ENCODE assay signal across 21 cellular contexts in the genomic region with DNA sequence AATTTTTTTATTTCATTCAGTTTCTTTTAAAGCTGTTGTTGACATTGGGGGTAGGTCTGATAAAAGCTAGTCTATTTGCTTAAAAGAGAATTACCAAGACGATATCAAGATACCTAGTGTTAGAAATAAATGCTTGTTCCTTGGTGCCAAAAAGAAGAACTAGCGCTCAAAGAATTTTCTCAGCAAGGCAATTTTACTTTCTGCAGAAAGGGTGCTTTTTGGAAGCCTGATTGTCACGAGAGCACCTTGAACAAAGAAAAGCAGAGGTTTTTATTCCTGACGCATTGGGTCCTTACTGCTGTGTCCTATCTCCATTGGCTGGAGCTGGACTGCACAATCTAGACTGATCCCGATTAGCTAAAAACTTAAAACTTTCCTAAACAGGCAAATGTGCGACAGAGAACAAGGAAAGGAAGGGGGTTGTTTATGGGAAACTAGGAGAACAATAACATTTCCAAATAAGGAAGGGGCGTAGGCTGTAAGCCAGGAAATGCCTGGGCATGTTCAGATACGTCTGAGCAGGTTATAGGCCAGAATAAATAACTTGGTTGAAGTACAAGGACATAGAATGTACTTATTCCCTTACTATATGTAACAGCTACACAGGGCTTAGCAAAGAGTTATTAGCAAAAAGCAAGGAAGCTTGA. TPM values are rescaled to one million over a fixed set of nuclear protein-coding genes. Genes with fewer than 3 reads are reported as not detected.
DNase-seq lines count a peak whose midpoint lies in the region; ATAC-seq, FAIRE-seq and TF ChIP-seq lines count a peak whose summit lies in the region.
"Had no signal": no experiment of that assay in that cellular context is flagged by ENCODE, and none has a peak within 500 bp of the region (broad histone marks: within the 10 kb centered on the region; RNA-seq: fewer than 3 reads in every experiment).

No MANE protein-coding gene starts in this region.

- no peak overlapping the region for H3K4ac ChIP-seq in neuronal stem cell (ENCODE audit: low read length)

- H3K27ac ChIP-seq in HepG2 (ENCODE audit: extremely low read length, insufficient read depth, low read length) (no peak overlapping the region), right lobe of liver (no peak overlapping the region), K562 (ENCODE audit: extremely low read depth, low read depth, low read length) (no peak overlapping the region), hepatocyte (peak overlapping the region; percentile 33), neuronal stem cell (replicated peaks; ENCODE audit: low read length) (no peak overlapping the region)
- H3K27ac ChIP-seq: C4-2B had no signal

- no peaks in the 10 kb centered on the region for H3K9me2 ChIP-seq in hepatocyte (replicated peaks; ENCODE audit: insufficient read depth)

- TF ChIP-seq RAD21 in HepG2 (CRISPR knock-in tag; IDR thresholded peaks at IDR 0.05), result no peak
- TF ChIP-seq RAD21 in K562 (CRISPR knock-in tag; conservative IDR thresholded peaks at IDR 0.05 in 1 of 2, IDR thresholded peaks at IDR 0.05 in 1 of 2), result no peak

- H3K79me2 ChIP-seq in HepG2 (ENCODE audit: insufficient read depth, low read length), result no peaks in the 10 kb centered on the region
- no peaks in the 10 kb centered on the region for H3K79me2 ChIP-seq in K562 (ENCODE audit: control insufficient read depth, insufficient read depth, low read length)
- no peaks in the 10 kb centered on the region for H3K79me2 ChIP-seq in hepatocyte

- H3K4me1 ChIP-seq in HepG2 (ENCODE audit: insufficient read depth, low read length) (no peaks in the 10 kb centered on the region), right lobe of liver (no peaks in the 10 kb centered on the region), K562 (replicated peaks in 1 of 2; ENCODE audit: control insufficient read depth in 2 of 2, insufficient read depth in 2 of 2, low read length in 2 of 2) (no peaks in the 10 kb centered on the region), hepatocyte (ENCODE audit: insufficient read depth) (no peaks in the 10 kb centered on the region), neuronal stem cell (ENCODE audit: control insufficient read depth in 2 of 2, insufficient read depth in 1 of 2, low read depth in 1 of 2, low read length in 2 of 2) (no peaks in the 10 kb centered on the region)

- H2BK5ac ChIP-seq in neuronal stem cell (ENCODE audit: low read length), result no peak overlapping the region

- H3K36me3 ChIP-seq in HepG2 (replicated peaks in 1 of 2; ENCODE audit: control insufficient read depth in 1 of 2, insufficient read depth in 2 of 2, low read length in 2 of 2), result no peaks in the 10 kb centered on the region
- H3K36me3 ChIP-seq in right lobe of liver, result no peaks in the 10 kb centered on the region
- H3K36me3 ChIP-seq in K562 (ENCODE audit: control insufficient read depth, insufficient read depth, low read length), result no peaks in the 10 kb centered on the region
- H3K36me3 ChIP-seq in hepatocyte (replicated peaks; ENCODE audit: insufficient read depth, low read depth), result no peaks in the 10 kb centered on the region
- H3K36me3 ChIP-seq in neuronal stem cell (replicated peaks in 1 of 2; ENCODE audit: control insufficient read depth in 2 of 2, insufficient read depth in 2 of 2, low read length in 2 of 2), result no peaks in the 10 kb centered on the region

- no TSS peak for BruUV-seq in HepG2 (replicated peaks; lab: Mats Ljungman, UMichigan)
- no TSS peak for BruUV-seq in K562 (replicated peaks; lab: Mats Ljungman, UMichigan)

- H3K4me2 ChIP-seq in HepG2 (ENCODE audit: low read depth, low read length), result no peak overlapping the region
- H3K4me2 ChIP-seq in K562 (ENCODE audit: insufficient read depth, low read length), result no peak overlapping the region
- H3K4me2 ChIP-seq in hepatocyte, result no peak overlapping the region
- H3K4me2 ChIP-seq in neuronal stem cell (ENCODE audit: insufficient read depth, low read length, poor library complexity, severe bottlenecking), result no peak overlapping the region

- 36% methylated on average over 8 of the region's 8 CpGs for WGBS in HepG2 (ENCODE audit: low lambda C conversion rate)
- 71% methylated on average over 8 of the region's 8 CpGs for WGBS in right lobe of liver (ENCODE audit: insufficient coverage, low coverage, low lambda C conversion rate, missing lambda C conversion rate)
- WGBS in K562 (ENCODE audit: insufficient coverage, low coverage, missing lambda C conversion rate), result 1% methylated on average over 8 of the region's 8 CpGs
- WGBS in hepatocyte (ENCODE audit: low lambda C conversion rate, missing lambda C conversion rate), result 74% methylated on average over 8 of the region's 8 CpGs
- WGBS in neuronal stem cell (ENCODE audit: extremely low coverage in 2 of 2, insufficient read length in 2 of 2, insufficient replicate concordance in 1 of 2), 2 donors, result no CpG with 5 or more reads among the region's 8 CpGs

- no peak overlapping the region for H2BK15ac ChIP-seq in neuronal stem cell (ENCODE audit: low read length)

- CTCF ChIA-PET in HepG2 (lab: Yijun Ruan, JAX; ENCODE audit: low intra/inter-chr PET ratio, low total read pairs), result no interaction called here
- CTCF ChIA-PET in K562 (lab: Yijun Ruan, JAX; ENCODE audit: low intra/inter-chr PET ratio), result no interaction called here

- intact Hi-C loops in HepG2 (cut with micrococcal nuclease; ENCODE audit: unreplicated experiment), result no loop called here
- intact Hi-C loops in right lobe of liver (cut with DNase I), result no loop called here
- intact Hi-C loops in K562 (cut with micrococcal nuclease), result no loop called here

- H3K79me1 ChIP-seq in neuronal stem cell (ENCODE audit: low read depth, low read length), result no peaks in the 10 kb centered on the region

- no peak overlapping the region for H4K8ac ChIP-seq in neuronal stem cell (ENCODE audit: low read depth, low read length)

- H3K18ac ChIP-seq in neuronal stem cell (ENCODE audit: low read length), result no peak overlapping the region

- H3K9me3 ChIP-seq in HepG2 (ENCODE audit: low read length), result peaks cover 20% of the 10 kb centered on the region
- peaks cover 0 to 5% (median 2%) of the 10 kb centered on the region in 4 donors for H3K9me3 ChIP-seq in right lobe of liver
- 0 out of 2 replicates have a peak, but pooled peaks cover 5% of the 10 kb centered on the region for H3K9me3 ChIP-seq in K562 (replicated peaks; ENCODE audit: control insufficient read depth, insufficient read depth, low read depth, low read length)
- no peaks in the 10 kb centered on the region for H3K9me3 ChIP-seq in hepatocyte (ENCODE audit: low read depth)
- H3K9me3 ChIP-seq in neuronal stem cell (replicated peaks in 1 of 2; ENCODE audit: control insufficient read depth in 2 of 2, insufficient read depth in 1 of 2, low read depth in 1 of 2, low read length in 2 of 2), result peaks cover 5 to 6% of the 10 kb centered on the region in 2 donors

- H2BK120ac ChIP-seq in neuronal stem cell (ENCODE audit: low read depth, low read length), result no peak overlapping the region

- no peak for TF ChIP-seq EP300 in HepG2 (IDR thresholded peaks at IDR 0.05; ENCODE audit: low read depth in 2 of 2, low read length in 2 of 2)
- no peak for TF ChIP-seq EP300 in HepG2 (CRISPR knock-in tag; IDR thresholded peaks at IDR 0.05; ENCODE audit: borderline replicate concordance)
- TF ChIP-seq EP300 in K562 (IDR thresholded peaks at IDR 0.05; ENCODE audit: low read length), result no peak

- H3K4me3 ChIP-seq in HepG2 (replicated peaks in 1 of 3; ENCODE audit: insufficient read depth in 1 of 3, low read depth in 2 of 3, low read length in 3 of 3) (no peak overlapping the region), right lobe of liver (no peak overlapping the region), K562 (no peak overlapping the region), hepatocyte (no peak overlapping the region), neuronal stem cell (ENCODE audit: low read length in 2 of 2) (no peak overlapping the region)

- in situ Hi-C loops in HepG2 (cut with HindIII; ENCODE audit: extremely low pct_ligation_motif_present, low pct_unique_long_range_greater_than_20kb), result no loop called here
- in situ Hi-C loops in K562 (cut with MboI), result no loop called here

- DNase-seq in HepG2 (ENCODE audit: low spot score), result no peak
- DNase-seq in right lobe of liver, result no peak
- no peak for DNase-seq in K562 (ENCODE audit: extremely low read depth in 1 of 4, low spot score in 3 of 4)
- no peak for DNase-seq in hepatocyte (ENCODE audit: low spot score)
- no peak for DNase-seq in RKO (ENCODE audit: low spot score)
- no peak for DNase-seq in neuronal stem cell (ENCODE audit: low spot score)
- DNase-seq: DMS53, GDM1, Kasumi-1, MM.1S, NCI-H1048, NCI-H1417 treated with DMSO at 0.1 percent for 48 hours, NCI-H187, NCI-H524 treated with DMSO at 0.1 percent for 48 hours, NCI-H82 had no signal

- FAIRE-seq in HepG2 (lab: Jason Lieb, UNC), result no peak
- FAIRE-seq in K562 (lab: Jason Lieb, UNC), result no peak
- FAIRE-seq: A204.1 had no signal

- no peak for TF ChIP-seq CTCF in HepG2 (CRISPR knock-in tag; IDR thresholded peaks at IDR 0.05)
- no peak for TF ChIP-seq CTCF in right lobe of liver (IDR thresholded peaks at IDR 0.05)
- TF ChIP-seq CTCF in K562 (IDR thresholded peaks at IDR 0.05 in 2 of 3, conservative IDR thresholded peaks at IDR 0.05 in 1 of 3; ENCODE audit: insufficient read depth in 2 of 3, low read depth in 1 of 3, low read length in 3 of 3), result no peak
- TF ChIP-seq CTCF in hepatocyte (IDR thresholded peaks at IDR 0.05; ENCODE audit: poor library complexity), result no peak

- H3K27me3 ChIP-seq in HepG2 (ENCODE audit: control insufficient read depth in 1 of 2, insufficient read depth in 2 of 2, low read length in 2 of 2) (no peaks in the 10 kb centered on the region), right lobe of liver (no peaks in the 10 kb centered on the region), K562 (ENCODE audit: control insufficient read depth in 2 of 2, insufficient read depth in 2 of 2, low read length in 2 of 2) (no peaks in the 10 kb centered on the region), hepatocyte (no peaks in the 10 kb centered on the region), neuronal stem cell (ENCODE audit: control insufficient read depth in 3 of 3, insufficient read depth in 3 of 3, low read depth in 1 of 3, low read length in 3 of 3) (peaks cover 0 to 2% (median 0%) of the 10 kb centered on the region in 3 experiments)

- POLR2A ChIA-PET in HepG2 (lab: Yijun Ruan, JAX) (no interaction called here), K562 (lab: Yijun Ruan, JAX) (no interaction called here)

- TF ChIP-seq POLR2A in HepG2 (IDR thresholded peaks at IDR 0.05; ENCODE audit: insufficient read depth in 1 of 2, low read depth in 2 of 2, low read length in 2 of 2) (no peak), right lobe of liver (IDR thresholded peaks at IDR 0.05) (no peak), K562 (conservative IDR thresholded peaks at IDR 0.05) (no peak)

- ATAC-seq in HepG2, result no peak
- ATAC-seq in right lobe of liver, result no peak
- no peak for ATAC-seq in K562
- ATAC-seq in HG02759 (IDR thresholded peaks at IDR 0.05; ENCODE audit: unreplicated experiment), result no peak
- ATAC-seq: Panc1, SK-N-SH treated with all-trans-retinoic acid at 6 μM for 48 hours had no signal

- H2BK12ac ChIP-seq in neuronal stem cell (ENCODE audit: low read length), result no peak overlapping the region

- no peak overlapping the region for H3K23ac ChIP-seq in neuronal stem cell (ENCODE audit: low read depth, low read length, poor library complexity)

- no peak overlapping the region for H4K91ac ChIP-seq in neuronal stem cell (ENCODE audit: low read depth, low read length, poor library complexity)

- H3K9me1 ChIP-seq in K562 (ENCODE audit: control insufficient read depth, insufficient read depth, low read length), result no peaks in the 10 kb centered on the region

- H3K9ac ChIP-seq in HepG2 (ENCODE audit: insufficient read depth, low read depth, low read length) (no peak overlapping the region), K562 (ENCODE audit: insufficient read depth in 1 of 2, low read depth in 2 of 2, low read length in 2 of 2) (no peak overlapping the region), neuronal stem cell (ENCODE audit: low read depth, low read length, poor library complexity) (no peak overlapping the region)

- H2AFZ ChIP-seq in HepG2 (ENCODE audit: low read length) (no peak overlapping the region), K562 (ENCODE audit: low read depth, low read length) (no peak overlapping the region), hepatocyte (peak overlapping the region; percentile 13), neuronal stem cell (ENCODE audit: low read length) (no peak overlapping the region)

- H3K14ac ChIP-seq in neuronal stem cell (ENCODE audit: low read length), result no peak overlapping the region

- no peak overlapping the region for H2AK5ac ChIP-seq in neuronal stem cell (ENCODE audit: low read depth, low read length)

- H4K20me1 ChIP-seq in HepG2 (ENCODE audit: insufficient read depth, low read length), result no peaks in the 10 kb centered on the region
- no peaks in the 10 kb centered on the region for H4K20me1 ChIP-seq in K562 (replicated peaks; ENCODE audit: control insufficient read depth, insufficient read depth, low read length)
- H4K20me1 ChIP-seq in hepatocyte (ENCODE audit: insufficient read depth, poor library complexity, severe bottlenecking), result no peaks in the 10 kb centered on the region

RNA-seq across cellular contexts. Expression of gene STPG2, which starts 50.3 kb away (rescaled TPM):
- total RNA-seq in HepG2 (2016; rRNA removed; fragmentation: Illumina TruSeq; extraction: Trizol) (0.07 TPM in 1 of 2 replicates, not detected in the other), right lobe of liver (under 1 TPM in 4 of 6 experiments, not detected in 2; 0.25 to 0.46 (median 0.40) TPM), K562 (2014; rRNA removed) (not detected in 2 replicates), K562 (2014; rRNA removed; fragmentation: Illumina TruSeq; extraction: Trizol) (not detected in 2 replicates), K562 (2015; rRNA removed; fragmentation: Illumina TruSeq; extraction: Trizol) (not detected in 2 replicates), K562 (2021) (not detected in 2 replicates), hepatocyte (0.17 and 0.24 TPM in 2 replicates)
- total RNA-seq in HepG2 (2016; cell fraction: cytosol; rRNA removed; fragmentation: Illumina TruSeq; extraction: Trizol; ENCODE audit: low read depth), result not detected in 2 replicates
- total RNA-seq in HepG2 (2016; cell fraction: insoluble cytoplasmic fraction; rRNA removed; fragmentation: Illumina TruSeq; extraction: Trizol), result not detected in 2 replicates
- total RNA-seq in HepG2 (2016; cell fraction: membrane; rRNA removed; fragmentation: Illumina TruSeq; extraction: Trizol), result not detected in 2 replicates
- not detected in 2 replicates for total RNA-seq in HepG2 (2016; cell fraction: nucleus; rRNA removed; fragmentation: Illumina TruSeq; extraction: Trizol)
- polyA plus RNA-seq in HepG2 (2011; rRNA removed) (not detected in 2 replicates), K562 (2011; rRNA removed) (0.04 TPM in 1 of 2 replicates, not detected in the other), K562 (2014; fragmentation: Illumina TruSeq; extraction: Trizol) (not detected in 2 replicates), K562 (2014; fragmentation: Nextera tagmentation; extraction: Ambion mirVana) (not detected), K562 (2014; rRNA removed) (not detected in 2 replicates), hepatocyte (0.94 and 0.98 TPM in 2 replicates)
- not detected in 2 replicates for polyA plus RNA-seq in HepG2 (2011; cell fraction: cytosol; rRNA removed)
- not detected in 2 replicates for polyA plus RNA-seq in HepG2 (2011; cell fraction: nucleus; rRNA removed)
- polyA plus RNA-seq in HepG2 (2012), result not detected in 2 replicates
- polyA plus RNA-seq in HepG2 (2016; cell fraction: cytosol; fragmentation: Illumina TruSeq; extraction: Trizol; ENCODE audit: low read depth), result not detected in 2 replicates
- polyA plus RNA-seq in HepG2 (2016; cell fraction: insoluble cytoplasmic fraction; fragmentation: Illumina TruSeq; extraction: Trizol; ENCODE audit: low read depth), result not detected in 2 replicates
- polyA plus RNA-seq in HepG2 (2016; cell fraction: membrane; fragmentation: Illumina TruSeq; extraction: Trizol; ENCODE audit: low read depth), result not detected in 2 replicates
- not detected in 2 replicates for polyA plus RNA-seq in HepG2 (2016; cell fraction: nucleus; fragmentation: Illumina TruSeq; extraction: Trizol; ENCODE audit: insufficient read depth, low read depth)
- 0.14 TPM in 1 of 2 replicates, not detected in the other for polyA minus RNA-seq in HepG2 (2011; rRNA and poly(A)+ RNA removed; ENCODE audit: low replicate concordance)
- polyA minus RNA-seq in HepG2 (2011; cell fraction: cytosol; rRNA and poly(A)+ RNA removed), result not detected in 2 replicates
- polyA minus RNA-seq in HepG2 (2011; cell fraction: nucleus; rRNA and poly(A)+ RNA removed), result 0.50 TPM in 1 of 2 replicates, not detected in the other
- total RNA-seq in K562 (2011; cell fraction: chromatin; rRNA removed; ENCODE audit: low replicate concordance), result not detected in 2 replicates
- total RNA-seq in K562 (2011; cell fraction: nucleolus; rRNA removed), result not detected in 2 replicates
- total RNA-seq in K562 (2011; cell fraction: nucleoplasm; rRNA removed), result not detected in 2 replicates
- not detected in 2 replicates for polyA plus RNA-seq in K562 (2011; cell fraction: cytosol; rRNA removed)
- 0.07 TPM in 1 of 2 replicates, not detected in the other for polyA plus RNA-seq in K562 (2011; cell fraction: nucleus; rRNA removed)
- polyA plus RNA-seq in K562 (2012), result not detected in 2 replicates
- polyA minus RNA-seq in K562 (2011; rRNA and poly(A)+ RNA removed), result 0.12 TPM in 1 of 2 replicates, not detected in the other
- not detected in 2 replicates for polyA minus RNA-seq in K562 (2011; cell fraction: cytosol; rRNA and poly(A)+ RNA removed)
- 0.22 TPM in 1 of 2 replicates, not detected in the other for polyA minus RNA-seq in K562 (2011; cell fraction: nucleus; rRNA and poly(A)+ RNA removed)
- 0.06 TPM for polyA plus RNA-seq in neuronal stem cell (2013, experiment 1 of 2)
- polyA plus RNA-seq in neuronal stem cell (2013, experiment 2 of 2), result 0.07 TPM
- total RNA-seq: H4 had no signal

Comparison
In these comparisons a context has a peak if more than half of its experiments do, and no peak if none do; other contexts are left out.
1. Of the 241 proteins assayed by ChIP-seq in both HepG2 and K562: peak only in HepG2: none; only in K562: CBX5; in both: none; in neither: 240.